Comparison of ENCODE assay signal across 2 cellular contexts in the genomic region with DNA sequence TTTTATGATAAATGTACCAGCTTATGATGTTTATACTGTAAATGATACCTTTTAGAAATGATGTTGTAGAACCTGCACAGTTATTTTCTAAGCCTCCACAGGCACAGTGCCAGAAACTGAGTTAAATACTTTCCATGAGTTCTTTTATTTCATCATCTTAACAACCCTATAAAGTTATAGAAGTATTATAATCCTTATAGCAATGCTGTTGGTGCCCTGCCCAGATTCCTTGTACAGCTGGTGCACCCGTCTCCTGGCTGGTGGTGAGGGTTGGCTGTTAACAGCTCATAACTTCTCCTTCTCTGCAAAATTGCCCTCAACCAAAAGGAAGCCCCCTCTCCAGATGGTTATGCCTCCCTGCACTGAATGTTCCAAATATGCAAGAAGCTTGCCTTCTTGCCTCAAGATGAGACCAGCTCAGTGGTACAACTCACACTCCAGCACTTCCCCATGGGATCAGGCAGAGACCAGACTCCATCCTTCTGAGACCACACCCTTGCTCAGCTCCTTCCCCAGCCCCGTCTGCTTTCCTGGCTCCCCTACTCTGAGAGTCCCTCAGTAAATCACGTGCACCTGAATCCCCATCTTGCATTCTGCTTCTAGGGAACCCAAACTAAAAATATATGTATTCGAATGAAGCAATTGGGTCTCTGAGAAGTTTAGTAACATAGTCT.
TF ChIP-seq lines count a peak whose summit lies in the region.

No MANE protein-coding gene starts in this region.

TF ChIP-seq in A549, 52 proteins besides CTCF, POLR2A, EP300 and RAD21 (continued from another document):
- no peak for TF ChIP-seq MAX (IDR thresholded peaks at IDR 0.05)
- no peak for TF ChIP-seq CHD2 (IDR thresholded peaks at IDR 0.05; ENCODE audit: low read length, partially characterized antibody)
- TF ChIP-seq HEYL (CRISPR knock-in tag; IDR thresholded peaks at IDR 0.05), result no peak
- TF ChIP-seq POLR2AphosphoS2 (conservative IDR thresholded peaks at IDR 0.05; ENCODE audit: low read length), result no peak
- TF ChIP-seq RNF2 (IDR thresholded peaks at IDR 0.05; ENCODE audit: borderline replicate concordance, low read depth), result no peak
- TF ChIP-seq, protein P1, sequence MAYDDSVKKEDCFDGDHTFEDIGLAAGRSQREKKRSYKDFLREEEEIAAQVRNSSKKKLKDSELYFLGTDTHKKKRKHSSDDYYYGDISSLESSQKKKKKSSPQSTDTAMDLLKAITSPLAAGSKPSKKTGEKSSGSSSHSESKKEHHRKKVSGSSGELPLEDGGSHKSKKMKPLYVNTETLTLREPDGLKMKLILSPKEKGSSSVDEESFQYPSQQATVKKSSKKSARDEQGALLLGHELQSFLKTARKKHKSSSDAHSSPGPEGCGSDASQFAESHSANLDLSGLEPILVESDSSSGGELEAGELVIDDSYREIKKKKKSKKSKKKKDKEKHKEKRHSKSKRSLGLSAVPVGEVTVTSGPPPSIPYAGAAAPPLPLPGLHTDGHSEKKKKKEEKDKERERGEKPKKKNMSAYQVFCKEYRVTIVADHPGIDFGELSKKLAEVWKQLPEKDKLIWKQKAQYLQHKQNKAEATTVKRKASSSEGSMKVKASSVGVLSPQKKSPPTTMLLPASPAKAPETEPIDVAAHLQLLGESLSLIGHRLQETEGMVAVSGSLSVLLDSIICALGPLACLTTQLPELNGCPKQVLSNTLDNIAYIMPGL (CRISPR knock-in tag; IDR thresholded peaks at IDR 0.05; ENCODE audit: borderline replicate concordance), result no peak
- TF ChIP-seq CEBPB (IDR thresholded peaks at IDR 0.05), result no peak
- no peak for TF ChIP-seq SMC3 (IDR thresholded peaks at IDR 0.05)
- TF ChIP-seq RFX5 (IDR thresholded peaks at IDR 0.05), result no peak
- no peak for TF ChIP-seq PHF8 (IDR thresholded peaks at IDR 0.05; ENCODE audit: borderline replicate concordance, low read depth)
- TF ChIP-seq, protein P2, sequence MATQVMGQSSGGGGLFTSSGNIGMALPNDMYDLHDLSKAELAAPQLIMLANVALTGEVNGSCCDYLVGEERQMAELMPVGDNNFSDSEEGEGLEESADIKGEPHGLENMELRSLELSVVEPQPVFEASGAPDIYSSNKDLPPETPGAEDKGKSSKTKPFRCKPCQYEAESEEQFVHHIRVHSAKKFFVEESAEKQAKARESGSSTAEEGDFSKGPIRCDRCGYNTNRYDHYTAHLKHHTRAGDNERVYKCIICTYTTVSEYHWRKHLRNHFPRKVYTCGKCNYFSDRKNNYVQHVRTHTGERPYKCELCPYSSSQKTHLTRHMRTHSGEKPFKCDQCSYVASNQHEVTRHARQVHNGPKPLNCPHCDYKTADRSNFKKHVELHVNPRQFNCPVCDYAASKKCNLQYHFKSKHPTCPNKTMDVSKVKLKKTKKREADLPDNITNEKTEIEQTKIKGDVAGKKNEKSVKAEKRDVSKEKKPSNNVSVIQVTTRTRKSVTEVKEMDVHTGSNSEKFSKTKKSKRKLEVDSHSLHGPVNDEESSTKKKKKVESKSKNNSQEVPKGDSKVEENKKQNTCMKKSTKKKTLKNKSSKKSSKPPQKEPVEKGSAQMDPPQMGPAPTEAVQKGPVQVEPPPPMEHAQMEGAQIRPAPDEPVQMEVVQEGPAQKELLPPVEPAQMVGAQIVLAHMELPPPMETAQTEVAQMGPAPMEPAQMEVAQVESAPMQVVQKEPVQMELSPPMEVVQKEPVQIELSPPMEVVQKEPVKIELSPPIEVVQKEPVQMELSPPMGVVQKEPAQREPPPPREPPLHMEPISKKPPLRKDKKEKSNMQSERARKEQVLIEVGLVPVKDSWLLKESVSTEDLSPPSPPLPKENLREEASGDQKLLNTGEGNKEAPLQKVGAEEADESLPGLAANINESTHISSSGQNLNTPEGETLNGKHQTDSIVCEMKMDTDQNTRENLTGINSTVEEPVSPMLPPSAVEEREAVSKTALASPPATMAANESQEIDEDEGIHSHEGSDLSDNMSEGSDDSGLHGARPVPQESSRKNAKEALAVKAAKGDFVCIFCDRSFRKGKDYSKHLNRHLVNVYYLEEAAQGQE (IDR thresholded peaks at IDR 0.05), result no peak
- TF ChIP-seq TFCP2L1 (CRISPR knock-in tag; IDR thresholded peaks at IDR 0.05), result no peak
- TF ChIP-seq, protein P3, sequence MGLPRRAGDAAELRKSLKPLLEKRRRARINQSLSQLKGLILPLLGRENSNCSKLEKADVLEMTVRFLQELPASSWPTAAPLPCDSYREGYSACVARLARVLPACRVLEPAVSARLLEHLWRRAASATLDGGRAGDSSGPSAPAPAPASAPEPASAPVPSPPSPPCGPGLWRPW (IDR thresholded peaks at IDR 0.05), result no peak
- no peak for TF ChIP-seq HDAC2 (IDR thresholded peaks at IDR 0.05)
- no peak for TF ChIP-seq CBX2 (IDR thresholded peaks at IDR 0.05; ENCODE audit: borderline replicate concordance, low read depth)
- TF ChIP-seq, protein P4, sequence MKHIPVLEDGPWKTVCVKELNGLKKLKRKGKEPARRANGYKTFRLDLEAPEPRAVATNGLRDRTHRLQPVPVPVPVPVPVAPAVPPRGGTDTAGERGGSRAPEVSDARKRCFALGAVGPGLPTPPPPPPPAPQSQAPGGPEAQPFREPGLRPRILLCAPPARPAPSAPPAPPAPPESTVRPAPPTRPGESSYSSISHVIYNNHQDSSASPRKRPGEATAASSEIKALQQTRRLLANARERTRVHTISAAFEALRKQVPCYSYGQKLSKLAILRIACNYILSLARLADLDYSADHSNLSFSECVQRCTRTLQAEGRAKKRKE (CRISPR knock-in tag; IDR thresholded peaks at IDR 0.05; ENCODE audit: low read depth), result no peak
TF ChIP-seq in A549: peak in this region for 0.

TF ChIP-seq in IMR-90, 13 proteins besides CTCF, POLR2A, EP300 and RAD21:
- TF ChIP-seq, protein P5, sequence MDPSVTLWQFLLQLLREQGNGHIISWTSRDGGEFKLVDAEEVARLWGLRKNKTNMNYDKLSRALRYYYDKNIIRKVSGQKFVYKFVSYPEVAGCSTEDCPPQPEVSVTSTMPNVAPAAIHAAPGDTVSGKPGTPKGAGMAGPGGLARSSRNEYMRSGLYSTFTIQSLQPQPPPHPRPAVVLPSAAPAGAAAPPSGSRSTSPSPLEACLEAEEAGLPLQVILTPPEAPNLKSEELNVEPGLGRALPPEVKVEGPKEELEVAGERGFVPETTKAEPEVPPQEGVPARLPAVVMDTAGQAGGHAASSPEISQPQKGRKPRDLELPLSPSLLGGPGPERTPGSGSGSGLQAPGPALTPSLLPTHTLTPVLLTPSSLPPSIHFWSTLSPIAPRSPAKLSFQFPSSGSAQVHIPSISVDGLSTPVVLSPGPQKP (IDR thresholded peaks at IDR 0.05; ENCODE audit: borderline replicate concordance, low read depth, low read length), result no peak
- TF ChIP-seq RCOR1 (IDR thresholded peaks at IDR 0.05; ENCODE audit: insufficient replicate concordance, low read length) (no peak), MXI1 (IDR thresholded peaks at IDR 0.05; ENCODE audit: borderline replicate concordance, low read depth, low read length) (no peak), FOS (IDR thresholded peaks at IDR 0.05; ENCODE audit: low read depth, low read length) (no peak), NFE2L2 (IDR thresholded peaks at IDR 0.05; ENCODE audit: low read depth, low read length) (no peak), SMC3 (IDR thresholded peaks at IDR 0.05; ENCODE audit: low read depth, low read length) (no peak), CEBPB (IDR thresholded peaks at IDR 0.05; ENCODE audit: low read depth, low read length) (no peak), MAFK (IDR thresholded peaks at IDR 0.05; ENCODE audit: low read depth, low read length) (no peak), BHLHE40 (IDR thresholded peaks at IDR 0.05; ENCODE audit: low read depth, low read length) (no peak), MAZ (IDR thresholded peaks at IDR 0.05; ENCODE audit: borderline replicate concordance, low read depth, low read length) (no peak), USF2 (IDR thresholded peaks at IDR 0.05; ENCODE audit: low read depth, low read length) (no peak), CHD1 (IDR thresholded peaks at IDR 0.05; ENCODE audit: low read depth, low read length) (no peak), RFX5 (IDR thresholded peaks at IDR 0.05; ENCODE audit: low read depth, low read length) (no peak)
